In the genomic region with DNA sequence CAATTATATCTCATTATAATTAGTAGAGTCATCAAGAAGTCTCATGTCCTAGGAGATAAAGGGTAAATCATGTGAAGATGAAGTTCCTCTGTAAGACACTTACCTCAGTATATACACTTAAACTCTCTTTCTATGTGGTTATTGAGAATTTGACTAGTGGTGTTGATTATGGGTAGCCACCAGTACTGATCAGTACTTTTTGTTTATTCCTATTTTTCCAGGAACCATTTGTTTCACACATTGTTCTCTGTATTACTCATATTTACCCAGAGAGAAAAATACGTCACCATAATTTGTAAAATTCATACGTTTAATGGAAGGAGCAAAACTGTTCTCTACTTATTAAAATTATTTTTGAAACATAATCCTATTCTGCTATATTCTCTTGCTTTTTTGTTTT, we compare ENCODE assay signal across 14 cellular contexts. TPM values are rescaled to one million over a fixed set of nuclear protein-coding genes. Genes with fewer than 3 reads are reported as not detected.
DNase-seq lines count a peak whose midpoint lies in the region; ATAC-seq, FAIRE-seq and TF ChIP-seq lines count a peak whose summit lies in the region.
"Had no signal": no experiment of that assay in that cellular context is flagged by ENCODE, and none has a peak within 500 bp of the region (broad histone marks: within the 10 kb centered on the region; RNA-seq: fewer than 3 reads in every experiment).

No MANE protein-coding gene starts in this region.

- H3K9me3 ChIP-seq in astrocyte (ENCODE audit: insufficient read depth, low read depth, low read length) = no peaks in the 10 kb centered on the region
- no peaks in the 10 kb centered on the region for H3K9me3 ChIP-seq in small intestine (ENCODE audit: control insufficient read depth, low read depth)
- H3K9me3 ChIP-seq: A549 had no signal

- peaks cover 61% of the 10 kb centered on the region for H3K4me1 Mint-ChIP-seq in activated CD8-positive, alpha-beta memory T cell treated with anti-CD3 and anti-CD28 coated beads, Interleukin-2, amount 10 ng/mL, durations not matched to agents 7 days and 5 days
- H3K4me1 Mint-ChIP-seq in astrocyte (ENCODE audit: low read depth, unreplicated experiment) = peaks cover 1% of the 10 kb centered on the region

- 80 to 90% (median 84%) methylated on average over 2 of the region's 2 CpGs for WGBS in small intestine, 3 donors

- H3K4me1 ChIP-seq in astrocyte (ENCODE audit: insufficient read depth, low read length) (peaks cover 6% of the 10 kb centered on the region), small intestine (ENCODE audit: control insufficient read depth in 2 of 2, insufficient read depth in 1 of 2, low read depth in 1 of 2, low read length in 1 of 2) (peaks cover 0 to 3% of the 10 kb centered on the region in 2 donors)
- H3K4me1 ChIP-seq: A549 had no signal

- H3K9me3 Mint-ChIP-seq in activated CD8-positive, alpha-beta memory T cell treated with anti-CD3 and anti-CD28 coated beads, Interleukin-2, amount 10 ng/mL, durations not matched to agents 7 days and 5 days (ENCODE audit: low read depth) = peaks cover 3% of the 10 kb centered on the region
- H3K9me3 Mint-ChIP-seq in astrocyte (ENCODE audit: unreplicated experiment) = no peaks in the 10 kb centered on the region

- H4K20me1 ChIP-seq in astrocyte (ENCODE audit: insufficient read depth, low read length) = no peaks in the 10 kb centered on the region

- H3K27ac ChIP-seq in astrocyte (ENCODE audit: low read depth, low read length) (no peak overlapping the region), small intestine (ENCODE audit: low read depth in 1 of 2, low read length in 1 of 2) (no peak overlapping the region)
- H3K27ac ChIP-seq: A549 had no signal

- H3K9ac ChIP-seq in astrocyte (ENCODE audit: low read length) = no peak overlapping the region

- no peaks in the 10 kb centered on the region for H3K79me2 ChIP-seq in astrocyte (ENCODE audit: insufficient read depth, low read length)

- H3K27me3 Mint-ChIP-seq in activated CD8-positive, alpha-beta memory T cell treated with anti-CD3 and anti-CD28 coated beads, Interleukin-2, amount 10 ng/mL, durations not matched to agents 7 days and 5 days = no peaks in the 10 kb centered on the region
- no peaks in the 10 kb centered on the region for H3K27me3 Mint-ChIP-seq in astrocyte (ENCODE audit: low read depth, unreplicated experiment)

- no peak for DNase-seq in activated CD8-positive, alpha-beta memory T cell treated with anti-CD3 and anti-CD28 coated beads, Interleukin-2, amount 10 ng/mL, durations not matched to agents 7 days and 5 days
- DNase-seq in activated CD8-positive, alpha-beta memory T cell treated with anti-CD3 and anti-CD28 coated beads, Interleukin-2, amount 50 U/mL, for 48 hours = no peak
- peak; percentile 4 for DNase-seq in HCEC 1CT
- DNase-seq in astrocyte (ENCODE audit: low read depth) = no peak
- no peak for DNase-seq in small intestine
- DNase-seq in NCI-H226 = no peak
- DNase-seq: DMS79 treated with DMSO at 0.1 percent for 48 hours, Karpas-422, NCI-H1436 treated with DMSO at 0.1 percent for 48 hours, NCI-H2081, NCI-H524 had no signal

- H3K27ac Mint-ChIP-seq in activated CD8-positive, alpha-beta memory T cell treated with anti-CD3 and anti-CD28 coated beads, Interleukin-2, amount 10 ng/mL, durations not matched to agents 7 days and 5 days = peak overlapping the region; percentile 68
- no peak overlapping the region for H3K27ac Mint-ChIP-seq in astrocyte (ENCODE audit: unreplicated experiment)

- H3K36me3 ChIP-seq in astrocyte (ENCODE audit: insufficient read depth, low read length) = no peaks in the 10 kb centered on the region
- H3K36me3 ChIP-seq in small intestine (ENCODE audit: control insufficient read depth in 2 of 2, insufficient read depth in 2 of 2, low read length in 2 of 2) = no peaks in the 10 kb centered on the region

- FAIRE-seq in astrocyte (lab: Jason Lieb, UNC) (peak; percentile 58), small intestine (lab: Jason Lieb, UNC) (peak; percentile 71)
- FAIRE-seq: A549, H54 had no signal

- CTCF ChIA-PET in activated CD8-positive, alpha-beta memory T cell treated with anti-CD3 and anti-CD28 coated beads, Interleukin-2, amount 10 ng/mL, durations not matched to agents 7 days and 5 days (lab: Charles Lee) = interaction anchor here (1.0 to 1.6 kb wide), 2 partner anchors 30 to 38 kb away, joined by 6 to 8 read pairs; no protein-coding TSS in a partner anchor

- H3K27me3 ChIP-seq in astrocyte (ENCODE audit: insufficient read depth, low read length) (no peaks in the 10 kb centered on the region), small intestine (ENCODE audit: control insufficient read depth in 2 of 2, insufficient read depth in 2 of 2, low read length in 2 of 2) (no peaks in the 10 kb centered on the region)

- ATAC-seq in activated CD8-positive, alpha-beta memory T cell treated with anti-CD3 and anti-CD28 coated beads, Interleukin-2, amount 10 ng/mL, durations not matched to agents 7 days and 5 days = peak; percentile 17
- ATAC-seq in GM21576 (IDR thresholded peaks at IDR 0.05; ENCODE audit: unreplicated experiment) = no peak
- ATAC-seq: A549 had no signal

- H3K4me2 ChIP-seq in astrocyte (ENCODE audit: low read length) = no peak overlapping the region
- H3K4me2 ChIP-seq: A549 had no signal

- no peak overlapping the region for H2AFZ ChIP-seq in astrocyte (ENCODE audit: low read depth, low read length)

- H3K4me3 ChIP-seq in astrocyte (ENCODE audit: insufficient read depth, low read depth, low read length) = no peak overlapping the region
- no peak overlapping the region for H3K4me3 ChIP-seq in small intestine (ENCODE audit: low read depth in 1 of 2, low read length in 2 of 2)
- H3K4me3 ChIP-seq: A549 had no signal

- no peak overlapping the region for H3K4me3 Mint-ChIP-seq in activated CD8-positive, alpha-beta memory T cell treated with anti-CD3 and anti-CD28 coated beads, Interleukin-2, amount 10 ng/mL, durations not matched to agents 7 days and 5 days
- no peak overlapping the region for H3K4me3 Mint-ChIP-seq in astrocyte (ENCODE audit: unreplicated experiment)

- TF ChIP-seq CTCF in astrocyte (IDR thresholded peaks at IDR 0.05; ENCODE audit: insufficient read depth, low read depth, low read length) = no peak

- H3K36me3 Mint-ChIP-seq in activated CD8-positive, alpha-beta memory T cell treated with anti-CD3 and anti-CD28 coated beads, Interleukin-2, amount 10 ng/mL, durations not matched to agents 7 days and 5 days = peaks cover 51% of the 10 kb centered on the region
- no peaks in the 10 kb centered on the region for H3K36me3 Mint-ChIP-seq in astrocyte (ENCODE audit: low read depth, unreplicated experiment)

RNA-seq across cellular contexts. Expression of a gene that starts 55.8 kb away (rescaled TPM):
- 10 to 100 TPM; 21.7 to 32.5 TPM for total RNA-seq in activated CD8-positive, alpha-beta memory T cell treated with anti-CD3 and anti-CD28 coated beads, Interleukin-2, amount 10 ng/mL, durations not matched to agents 7 days and 5 days
- total RNA-seq in astrocyte = 0.19 and 0.25 TPM in 2 replicates
- 1 to 10 TPM in 1 of 3 donors, under 1 TPM in 1, not detected in 1; 0.27 to 2.0 TPM for polyA plus RNA-seq in small intestine

Comparison
In these comparisons a context has a peak if more than half of its experiments do, and no peak if none do; other contexts are left out.
1. RNA of a gene that starts 55.8 kb away (total RNA-seq): 21.7 to 32.5 TPM in activated CD8-positive, alpha-beta memory T cell treated with anti-CD3 and anti-CD28 coated beads, Interleukin-2, amount 10 ng/mL, durations not matched to agents 7 days and 5 days; 0.19 to 0.25 TPM in astrocyte; every median in the first group is over 10 times any median in the second.